In genomic region chr10:92604841-92605240, GRCh38 we compare ENCODE assay signal across 19 cellular contexts. TPM values are rescaled to one million over a fixed set of nuclear protein-coding genes. Genes with fewer than 3 reads are reported as not detected.
A peak's percentile ranks its signal among the peaks of the same experiment; 100 is the strongest.
DNase-seq lines count a peak whose midpoint lies in the region; ATAC-seq and TF ChIP-seq lines count a peak whose summit lies in the region.
"Had no signal": no experiment of that assay in that cellular context is flagged by ENCODE, and none has a peak within 500 bp of the region (broad histone marks: within the 10 kb centered on the region; RNA-seq: fewer than 3 reads in every experiment).

No MANE protein-coding gene starts in this region.

- H3K27me3 Mint-ChIP-seq in activated naive CD8-positive, alpha-beta T cell treated with anti-CD3 and anti-CD28 coated beads, Interleukin-2, amount 10 ng/mL, durations not matched to agents 7 days and 5 days: no peaks in the 10 kb centered on the region
- no peaks in the 10 kb centered on the region for H3K27me3 Mint-ChIP-seq in activated naive CD8-positive, alpha-beta T cell treated with anti-CD3 and anti-CD28 coated beads, Interleukin-2, amount 50 U/mL, for 24 hours
- H3K27me3 Mint-ChIP-seq in Calu3 (ENCODE audit: unreplicated experiment): no peaks in the 10 kb centered on the region
- no peaks in the 10 kb centered on the region for H3K27me3 Mint-ChIP-seq in activated T-helper 1 cell treated with anti-CD3 and anti-CD28 coated beads, Interleukin-12 subunit alpha, Interleukin-12 subunit beta, Interleukin-2, Interleukin-4 antibody, amounts not matched to agents 30 ng/mL and 10 ng/mL and 1 ng/mL, durations not matched to agents 14 hours and 24 hours and 36 hours (ENCODE audit: insufficient read depth)
- H3K27me3 Mint-ChIP-seq in osteocyte (ENCODE audit: unreplicated experiment): no peaks in the 10 kb centered on the region
- H3K27me3 Mint-ChIP-seq in endothelial cell (ENCODE audit: unreplicated experiment): peaks cover 3% of the 10 kb centered on the region
- H3K27me3 Mint-ChIP-seq: CD4-positive, alpha-beta T cell; memory B cell; stimulated activated memory B cell treated with anti-CD40 and anti-IgM and Interleukin-4, amounts not matched to agents 10 μg/mL and 1 μg/mL and 100 μg/mL, for 72 hours had no signal

- H3K27ac Mint-ChIP-seq in activated naive CD8-positive, alpha-beta T cell treated with anti-CD3 and anti-CD28 coated beads, Interleukin-2, amount 10 ng/mL, durations not matched to agents 7 days and 5 days: peak overlapping the region; percentile 62
- no peak overlapping the region for H3K27ac Mint-ChIP-seq in activated naive CD8-positive, alpha-beta T cell treated with anti-CD3 and anti-CD28 coated beads, Interleukin-2, amount 50 U/mL, for 24 hours
- H3K27ac Mint-ChIP-seq in Calu3 (ENCODE audit: unreplicated experiment): peak overlapping the region; percentile 18
- peak overlapping the region; percentile 6 for H3K27ac Mint-ChIP-seq in activated T-helper 1 cell treated with anti-CD3 and anti-CD28 coated beads, Interleukin-12 subunit alpha, Interleukin-12 subunit beta, Interleukin-2, Interleukin-4 antibody, amounts not matched to agents 30 ng/mL and 10 ng/mL and 1 ng/mL, durations not matched to agents 14 hours and 24 hours and 36 hours
- peak overlapping the region; percentile 68 for H3K27ac Mint-ChIP-seq in osteocyte (ENCODE audit: unreplicated experiment)
- H3K27ac Mint-ChIP-seq in endothelial cell (ENCODE audit: unreplicated experiment): no peak overlapping the region
- H3K27ac Mint-ChIP-seq: CD4-positive, alpha-beta T cell; stimulated activated memory B cell treated with anti-CD40 and anti-IgM and Interleukin-4, amounts not matched to agents 10 μg/mL and 1 μg/mL and 100 μg/mL, for 72 hours had no signal

- TF ChIP-seq CTCF in Calu3 (IDR thresholded peaks at IDR 0.05; ENCODE audit: unreplicated experiment) (no peak), osteocyte (IDR thresholded peaks at IDR 0.05) (no peak), endothelial cell (IDR thresholded peaks at IDR 0.05; ENCODE audit: unreplicated experiment) (no peak)

- no peaks in the 10 kb centered on the region for H3K9me3 Mint-ChIP-seq in activated naive CD8-positive, alpha-beta T cell treated with anti-CD3 and anti-CD28 coated beads, Interleukin-2, amount 10 ng/mL, durations not matched to agents 7 days and 5 days
- no peaks in the 10 kb centered on the region for H3K9me3 Mint-ChIP-seq in activated naive CD8-positive, alpha-beta T cell treated with anti-CD3 and anti-CD28 coated beads, Interleukin-2, amount 50 U/mL, for 24 hours
- H3K9me3 Mint-ChIP-seq in Calu3 (ENCODE audit: low read depth, unreplicated experiment): no peaks in the 10 kb centered on the region
- no peaks in the 10 kb centered on the region for H3K9me3 Mint-ChIP-seq in activated T-helper 1 cell treated with anti-CD3 and anti-CD28 coated beads, Interleukin-12 subunit alpha, Interleukin-12 subunit beta, Interleukin-2, Interleukin-4 antibody, amounts not matched to agents 30 ng/mL and 10 ng/mL and 1 ng/mL, durations not matched to agents 14 hours and 24 hours and 36 hours
- peaks cover 8% of the 10 kb centered on the region for H3K9me3 Mint-ChIP-seq in osteocyte (ENCODE audit: unreplicated experiment)
- no peaks in the 10 kb centered on the region for H3K9me3 Mint-ChIP-seq in endothelial cell (ENCODE audit: unreplicated experiment)
- H3K9me3 Mint-ChIP-seq: CD4-positive, alpha-beta T cell; memory B cell; stimulated activated memory B cell treated with anti-CD40 and anti-IgM and Interleukin-4, amounts not matched to agents 10 μg/mL and 1 μg/mL and 100 μg/mL, for 72 hours had no signal

- intact Hi-C loops in Calu3 (cut with micrococcal nuclease; ENCODE audit: unreplicated experiment): no loop called here
- intact Hi-C loops in activated T-helper 1 cell treated with anti-CD3 and anti-CD28 coated beads, Interleukin-12 subunit alpha, Interleukin-12 subunit beta, Interleukin-2, Interleukin-4 antibody, amounts not matched to agents 30 ng/mL and 10 ng/mL and 1 ng/mL, durations not matched to agents 14 hours and 24 hours and 36 hours (cut with micrococcal nuclease): no loop called here

- CTCF ChIA-PET in Calu3 (lab: Charles Lee): no interaction called here

- POLR2A ChIA-PET in activated naive CD8-positive, alpha-beta T cell treated with anti-CD3 and anti-CD28 coated beads, Interleukin-2, amount 10 ng/mL, durations not matched to agents 7 days and 5 days (lab: Charles Lee): no interaction called here

- H3K4me1 Mint-ChIP-seq in activated naive CD8-positive, alpha-beta T cell treated with anti-CD3 and anti-CD28 coated beads, Interleukin-2, amount 10 ng/mL, durations not matched to agents 7 days and 5 days: peaks cover 35% of the 10 kb centered on the region
- peaks cover 17% of the 10 kb centered on the region for H3K4me1 Mint-ChIP-seq in activated naive CD8-positive, alpha-beta T cell treated with anti-CD3 and anti-CD28 coated beads, Interleukin-2, amount 50 U/mL, for 24 hours
- H3K4me1 Mint-ChIP-seq in Calu3 (ENCODE audit: low read depth, unreplicated experiment): peaks cover 33% of the 10 kb centered on the region
- peaks cover 51% of the 10 kb centered on the region for H3K4me1 Mint-ChIP-seq in activated T-helper 1 cell treated with anti-CD3 and anti-CD28 coated beads, Interleukin-12 subunit alpha, Interleukin-12 subunit beta, Interleukin-2, Interleukin-4 antibody, amounts not matched to agents 30 ng/mL and 10 ng/mL and 1 ng/mL, durations not matched to agents 14 hours and 24 hours and 36 hours (ENCODE audit: low read depth)
- H3K4me1 Mint-ChIP-seq in osteocyte (ENCODE audit: unreplicated experiment): peaks cover 23% of the 10 kb centered on the region
- H3K4me1 Mint-ChIP-seq in endothelial cell (ENCODE audit: unreplicated experiment): peaks cover 5% of the 10 kb centered on the region

- BruUV-seq in Calu3 (replicated peaks; lab: Mats Ljungman, UMichigan): no TSS peak

- peak overlapping the region; percentile 21 for H3K4me3 Mint-ChIP-seq in activated naive CD8-positive, alpha-beta T cell treated with anti-CD3 and anti-CD28 coated beads, Interleukin-2, amount 10 ng/mL, durations not matched to agents 7 days and 5 days
- H3K4me3 Mint-ChIP-seq in activated naive CD8-positive, alpha-beta T cell treated with anti-CD3 and anti-CD28 coated beads, Interleukin-2, amount 50 U/mL, for 24 hours: no peak overlapping the region
- H3K4me3 Mint-ChIP-seq in Calu3 (ENCODE audit: low read depth, unreplicated experiment) (no peak overlapping the region), osteocyte (ENCODE audit: unreplicated experiment) (no peak overlapping the region), endothelial cell (ENCODE audit: unreplicated experiment) (no peak overlapping the region)
- H3K4me3 Mint-ChIP-seq in activated T-helper 1 cell treated with anti-CD3 and anti-CD28 coated beads, Interleukin-12 subunit alpha, Interleukin-12 subunit beta, Interleukin-2, Interleukin-4 antibody, amounts not matched to agents 30 ng/mL and 10 ng/mL and 1 ng/mL, durations not matched to agents 14 hours and 24 hours and 36 hours: no peak overlapping the region
- H3K4me3 Mint-ChIP-seq: CD4-positive, alpha-beta T cell; memory B cell; stimulated activated memory B cell treated with anti-CD40 and anti-IgM and Interleukin-4, amounts not matched to agents 10 μg/mL and 1 μg/mL and 100 μg/mL, for 72 hours had no signal

- DNase-seq in activated naive CD8-positive, alpha-beta T cell treated with anti-CD3 and anti-CD28 coated beads, Interleukin-2, amount 10 ng/mL, durations not matched to agents 7 days and 5 days: no peak
- no peak for DNase-seq in activated naive CD8-positive, alpha-beta T cell treated with anti-CD3 and anti-CD28 coated beads, Interleukin-2, amount 50 U/mL, for 24 hours
- no peak for DNase-seq in Calu3
- DNase-seq in activated T-helper 1 cell treated with anti-CD3 and anti-CD28 coated beads, Interleukin-12 subunit alpha, Interleukin-12 subunit beta, Interleukin-2, Interleukin-4 antibody, amounts not matched to agents 30 ng/mL and 10 ng/mL and 1 ng/mL, durations not matched to agents 14 hours and 24 hours and 36 hours (ENCODE audit: low spot score): no peak
- DNase-seq in osteocyte (ENCODE audit: extremely low spot score, unreplicated experiment): no peak
- no peak for DNase-seq in endothelial cell (ENCODE audit: low spot score)
- no peak for DNase-seq in HCEC 1CT
- DNase-seq: activated CD4-positive, alpha-beta T cell treated with anti-CD3 and anti-CD28 coated beads for 48 hours; activated gamma-delta T cell; CD4-positive, alpha-beta T cell; cerebellar nuclear complex; H7; NCI-H1436 treated with DMSO at 0.1 percent for 48 hours; NCI-H345; stimulated activated CD4-positive, alpha-beta T cell treated with anti-CD3 and anti-CD28 coated beads, Interleukin-4, amount 100 ng/mL, for 4 hours; upper lobe of left lung had no signal

- peaks cover 56% of the 10 kb centered on the region for H3K36me3 Mint-ChIP-seq in activated naive CD8-positive, alpha-beta T cell treated with anti-CD3 and anti-CD28 coated beads, Interleukin-2, amount 10 ng/mL, durations not matched to agents 7 days and 5 days
- H3K36me3 Mint-ChIP-seq in activated naive CD8-positive, alpha-beta T cell treated with anti-CD3 and anti-CD28 coated beads, Interleukin-2, amount 50 U/mL, for 24 hours (ENCODE audit: low read depth): peaks cover 46% of the 10 kb centered on the region
- H3K36me3 Mint-ChIP-seq in Calu3 (ENCODE audit: insufficient read depth, unreplicated experiment) (peaks cover 32% of the 10 kb centered on the region), osteocyte (ENCODE audit: unreplicated experiment) (peaks cover 7% of the 10 kb centered on the region), endothelial cell (ENCODE audit: low read depth, unreplicated experiment) (no peaks in the 10 kb centered on the region)
- H3K36me3 Mint-ChIP-seq in activated T-helper 1 cell treated with anti-CD3 and anti-CD28 coated beads, Interleukin-12 subunit alpha, Interleukin-12 subunit beta, Interleukin-2, Interleukin-4 antibody, amounts not matched to agents 30 ng/mL and 10 ng/mL and 1 ng/mL, durations not matched to agents 14 hours and 24 hours and 36 hours (ENCODE audit: low read depth): peaks cover 31% of the 10 kb centered on the region

- ATAC-seq in activated naive CD8-positive, alpha-beta T cell treated with anti-CD3 and anti-CD28 coated beads, Interleukin-2, amount 10 ng/mL, durations not matched to agents 7 days and 5 days (ENCODE audit: low read depth): peak; percentile 47
- ATAC-seq in activated naive CD8-positive, alpha-beta T cell treated with anti-CD3 and anti-CD28 coated beads, Interleukin-2, amount 50 U/mL, for 24 hours: no peak
- ATAC-seq: left lobe of liver; stimulated activated memory B cell treated with anti-CD40 and anti-IgM and Interleukin-4, amounts not matched to agents 10 μg/mL and 1 μg/mL and 100 μg/mL, for 72 hours had no signal

RNA-seq across cellular contexts. Expression of gene KIF11, which starts 11.9 kb away (rescaled TPM):
- 10 to 100 TPM; 53.7 to 55.2 TPM for total RNA-seq in activated naive CD8-positive, alpha-beta T cell treated with anti-CD3 and anti-CD28 coated beads, Interleukin-2, amount 10 ng/mL, durations not matched to agents 7 days and 5 days
- total RNA-seq in Calu3 (2022) (33.1 and 37.4 TPM in 2 replicates), osteocyte (9.0 and 9.2 TPM in 2 replicates), endothelial cell (ENCODE audit: unreplicated experiment) (9.4 TPM)
- 37.3 and 38.7 TPM in 2 replicates for total RNA-seq in activated T-helper 1 cell treated with anti-CD3 and anti-CD28 coated beads, Interleukin-12 subunit alpha, Interleukin-12 subunit beta, Interleukin-2, Interleukin-4 antibody, amounts not matched to agents 30 ng/mL and 10 ng/mL and 1 ng/mL, durations not matched to agents 14 hours and 24 hours and 36 hours

RNA-seq across cellular contexts. Expression of gene IDE, which starts 30.9 kb away (rescaled TPM):
- 10 to 100 TPM; 17.9 to 18.2 TPM for total RNA-seq in activated naive CD8-positive, alpha-beta T cell treated with anti-CD3 and anti-CD28 coated beads, Interleukin-2, amount 10 ng/mL, durations not matched to agents 7 days and 5 days
- total RNA-seq in Calu3 (2022) (30.6 and 31.7 TPM in 2 replicates), osteocyte (42.4 and 46.1 TPM in 2 replicates), endothelial cell (ENCODE audit: unreplicated experiment) (41.6 TPM)
- 43.4 and 54.5 TPM in 2 replicates for total RNA-seq in activated T-helper 1 cell treated with anti-CD3 and anti-CD28 coated beads, Interleukin-12 subunit alpha, Interleukin-12 subunit beta, Interleukin-2, Interleukin-4 antibody, amounts not matched to agents 30 ng/mL and 10 ng/mL and 1 ng/mL, durations not matched to agents 14 hours and 24 hours and 36 hours

Comparison
In these comparisons a context has a peak if more than half of its experiments do, and no peak if none do; other contexts are left out.
1. H3K27ac Mint-ChIP-seq: peak in activated naive CD8-positive, alpha-beta T cell treated with anti-CD3 and anti-CD28 coated beads, Interleukin-2, amount 10 ng/mL, durations not matched to agents 7 days and 5 days (single experiment), Calu3 (single experiment), activated T-helper 1 cell treated with anti-CD3 and anti-CD28 coated beads, Interleukin-12 subunit alpha, Interleukin-12 subunit beta, Interleukin-2, Interleukin-4 antibody, amounts not matched to agents 30 ng/mL and 10 ng/mL and 1 ng/mL, durations not matched to agents 14 hours and 24 hours and 36 hours (single experiment) and osteocyte (single experiment); none in activated naive CD8-positive, alpha-beta T cell treated with anti-CD3 and anti-CD28 coated beads, Interleukin-2, amount 50 U/mL, for 24 hours (single experiment) and endothelial cell (single experiment).